1 cellular context compared by ENCODE assay signal in genomic region chr3:42846682-42847522, GRCh38.
A peak's percentile ranks its signal among the peaks of the same experiment; 100 is the strongest.
TF ChIP-seq lines count a peak whose summit lies in the region.

No MANE protein-coding gene starts in this region.

TF ChIP-seq in K562, 482 proteins besides CTCF, POLR2A, EP300 and RAD21 (continued from another document and continues in another):
- 0 out of 2 replicates have a peak, but pooled peaks have one; percentile 23 for TF ChIP-seq ARID4B (CRISPR knock-in tag; IDR thresholded peaks at IDR 0.05)
- peak; percentile 39 to 64; a peak in 2 of 4 replicates for TF ChIP-seq MAZ (CRISPR knock-in tag; conservative IDR thresholded peaks at IDR 0.05 in 1 of 2, IDR thresholded peaks at IDR 0.05 in 1 of 2)
- peak in 1 of 2 experiments; percentile 21 for TF ChIP-seq NCOA2 (IDR thresholded peaks at IDR 0.05; ENCODE audit: partially characterized antibody in 2 of 2)
- peak; percentile 72 for TF ChIP-seq VEZF1 (CRISPR knock-in tag; IDR thresholded peaks at IDR 0.05)
- TF ChIP-seq NFE2 (IDR thresholded peaks at IDR 0.05; ENCODE audit: low read depth): peak; percentile 52
- TF ChIP-seq GABPA (tag; conservative IDR thresholded peaks at IDR 0.05; ENCODE audit: low read depth): peak; percentile 79
- no peak for TF ChIP-seq HDAC1 (IDR thresholded peaks at IDR 0.05)
- no peak for TF ChIP-seq ID3 (CRISPR knock-in tag; IDR thresholded peaks at IDR 0.05)
- TF ChIP-seq ID3 (tag; IDR thresholded peaks at IDR 0.05): 0 out of 2 replicates have a peak, but pooled peaks have one; percentile 22
- TF ChIP-seq ZEB2 (IDR thresholded peaks at IDR 0.05): peak; percentile 42; the same call in 1 of the 2 replicates
- TF ChIP-seq MAFG (tag; conservative IDR thresholded peaks at IDR 0.05): peak; percentile 24; the same call in 1 of the 2 replicates
- TF ChIP-seq BMI1 (IDR thresholded peaks at IDR 0.05; ENCODE audit: low read length): no peak
- peak; percentile 45; the same call in 1 of the 2 replicates for TF ChIP-seq RNF2 (IDR thresholded peaks at IDR 0.05)
- TF ChIP-seq MECOM (CRISPR knock-in tag; IDR thresholded peaks at IDR 0.05): peak; percentile 78
- TF ChIP-seq KDM5B (IDR thresholded peaks at IDR 0.05; ENCODE audit: insufficient replicate concordance, low read depth, low read length): peak; percentile 28
- TF ChIP-seq SNRNP70 (optimal IDR thresholded peaks at IDR 0.05; ENCODE audit: low read depth, low read length): no peak
- peak; percentile 29; the same call in 1 of the 2 replicates for TF ChIP-seq MGA (IDR thresholded peaks at IDR 0.05)
- TF ChIP-seq LEF1 (IDR thresholded peaks at IDR 0.05): peak; percentile 37; the same call in 1 of the 2 replicates
- TF ChIP-seq SMARCE1 (IDR thresholded peaks at IDR 0.05): peak; percentile 32; the same call in 1 of the 2 replicates
- TF ChIP-seq ZNF639 (CRISPR knock-in tag; conservative IDR thresholded peaks at IDR 0.05 in 1 of 2, IDR thresholded peaks at IDR 0.05 in 1 of 2): peak in 1 of 2 experiments; percentile 71; a peak in 1 of 4 replicates
- TF ChIP-seq CREM (IDR thresholded peaks at IDR 0.05; ENCODE audit: low read depth): peak; percentile 71
- TF ChIP-seq IRF9 (tag; IDR thresholded peaks at IDR 0.05): no peak
- no peak for TF ChIP-seq NR2C1 (IDR thresholded peaks at IDR 0.05)
- no peak; the same call in 1 of the 2 replicates for TF ChIP-seq NR2C1 (tag; IDR thresholded peaks at IDR 0.05)
- TF ChIP-seq ZNF124 (CRISPR knock-in tag; IDR thresholded peaks at IDR 0.05): no peak
- TF ChIP-seq SRF (CRISPR knock-in tag; IDR thresholded peaks at IDR 0.05): 0 out of 4 replicates have a peak, but pooled peaks of 1 of the 2 experiments have one; percentile 57
- no peak for TF ChIP-seq ZBTB49 (CRISPR knock-in tag; IDR thresholded peaks at IDR 0.05; ENCODE audit: borderline replicate concordance)
- TF ChIP-seq ELF1 (tag; IDR thresholded peaks at IDR 0.05): peak; percentile 50; the same call in 1 of the 2 replicates
